24 cellular contexts compared by ENCODE assay signal in the genomic region with DNA sequence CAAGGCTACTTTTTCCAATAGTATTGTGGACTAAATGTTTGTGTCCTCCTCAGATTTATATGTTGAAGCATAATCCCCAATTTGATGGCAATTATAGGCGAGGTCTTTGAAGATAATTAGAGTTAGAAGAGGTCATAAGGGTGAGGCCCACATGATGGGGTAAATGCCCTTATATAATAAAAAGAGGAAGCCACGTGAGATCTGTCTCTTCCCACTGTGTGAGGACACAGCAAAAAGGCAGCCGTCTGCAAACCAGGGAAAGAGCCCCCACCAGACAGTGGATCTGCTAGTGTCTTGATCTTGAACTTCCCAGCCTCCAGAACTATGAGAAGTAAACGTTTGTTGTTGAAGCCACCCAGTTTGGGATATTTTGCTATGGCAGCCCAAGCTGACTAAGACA.
"Had no signal": no experiment of that assay in that cellular context is flagged by ENCODE, and none has a peak within 500 bp of the region (broad histone marks: within the 10 kb centered on the region; RNA-seq: fewer than 3 reads in every experiment).

No MANE protein-coding gene starts in this region.

- DNase-seq: activated CD4-positive, alpha-beta T cell treated with anti-CD3 and anti-CD28 coated beads for 4 hours; activated CD4-positive, alpha-beta T cell treated with anti-CD3 and anti-CD28 coated beads, Interleukin-2, amount 50 U/mL, for 4 hours; activated naive CD4-positive, alpha-beta T cell; activated T-cell treated with anti-CD3 and anti-CD28 coated beads for 4 hours; activated T-cell treated with anti-CD3 and anti-CD28 coated beads, Interleukin-2, amount 50 U/mL, for 72 hours; anterior cingulate cortex; endodermal cell; foreskin fibroblast; head of caudate nucleus; hippocampal formation; left cardiac atrium; left ventricle myocardium superior; stimulated activated CD4-positive, alpha-beta T cell treated with anti-CD3 and anti-CD28 coated beads, Interleukin-12 subunit alpha, Interleukin-12 subunit beta, amount 100 ng/mL, for 4 hours; stimulated activated CD4-positive, alpha-beta T cell treated with anti-CD3 and anti-CD28 coated beads, Interleukin-4, amount 100 ng/mL, for 1 hour; T1000; trophoblast cell had no signal

- H3K27me3 Mint-ChIP-seq: progenitor cell of endocrine pancreas had no signal

- H3K4me3 Mint-ChIP-seq: activated T-cell treated with anti-CD3 and anti-CD28 coated beads, Interleukin-2, amount 50 U/mL, for 72 hours; central memory CD8-positive, alpha-beta T cell; dendritic cell treated with granulocyte-macrophage colony-stimulating factor and Interleukin-4, amounts not matched to agents 40 ng/mL and 50 ng/mL, for 4 days; endodermal cell; nephron; stimulated activated naive CD8-positive, alpha-beta T cell treated with anti-CD3 and anti-CD28 coated beads, Interleukin-15, Interleukin-2, amounts not matched to agents 100 ng/mL and 50 ng/mL, for 24 hours had no signal

- H3K36me3 Mint-ChIP-seq: activated naive CD4-positive, alpha-beta T cell treated with anti-CD3 and anti-CD28 coated beads, Interleukin-2, amount 50 U/mL, for 72 hours had no signal

- H3K9me3 Mint-ChIP-seq: activated naive CD4-positive, alpha-beta T cell treated with anti-CD3 and anti-CD28 coated beads, Interleukin-2, amount 50 U/mL, for 72 hours; activated T-cell treated with anti-CD3 and anti-CD28 coated beads, Interleukin-2, amount 50 U/mL, for 72 hours; central memory CD8-positive, alpha-beta T cell; dendritic cell treated with granulocyte-macrophage colony-stimulating factor and Interleukin-4, amounts not matched to agents 40 ng/mL and 50 ng/mL, for 4 days; endodermal cell; nephron; stimulated activated naive CD8-positive, alpha-beta T cell treated with anti-CD3 and anti-CD28 coated beads, Interleukin-15, Interleukin-2, amounts not matched to agents 100 ng/mL and 50 ng/mL, for 24 hours had no signal

- ATAC-seq: activated naive CD4-positive, alpha-beta T cell treated with anti-CD3 and anti-CD28 coated beads, Interleukin-2, amount 50 U/mL, for 72 hours; activated T-cell treated with anti-CD3 and anti-CD28 coated beads, Interleukin-2, amount 50 U/mL, for 72 hours; esophagus mucosa; left cardiac atrium; left ventricle myocardium superior; sciatic nerve had no signal

- H3K27ac Mint-ChIP-seq: activated naive CD4-positive, alpha-beta T cell treated with anti-CD3 and anti-CD28 coated beads, Interleukin-2, amount 50 U/mL, for 72 hours; activated T-cell treated with anti-CD3 and anti-CD28 coated beads, Interleukin-2, amount 50 U/mL, for 72 hours; dendritic cell treated with granulocyte-macrophage colony-stimulating factor and Interleukin-4, amounts not matched to agents 40 ng/mL and 50 ng/mL, for 4 days; endodermal cell; nephron; progenitor cell of endocrine pancreas; stimulated activated naive CD8-positive, alpha-beta T cell treated with anti-CD3 and anti-CD28 coated beads, Interleukin-15, Interleukin-2, amounts not matched to agents 100 ng/mL and 50 ng/mL, for 24 hours had no signal

- H3K4me1 Mint-ChIP-seq: central memory CD8-positive, alpha-beta T cell; endodermal cell; nephron had no signal
